11 cellular contexts compared by ENCODE assay signal in genomic region chr14:29925106-29925722, GRCh38. TPM values are rescaled to one million over a fixed set of nuclear protein-coding genes. Genes with fewer than 3 reads are reported as not detected.
DNase-seq lines count a peak whose midpoint lies in the region; ATAC-seq and TF ChIP-seq lines count a peak whose summit lies in the region.
"Had no signal": no experiment of that assay in that cellular context is flagged by ENCODE, and none has a peak within 500 bp of the region (broad histone marks: within the 10 kb centered on the region; RNA-seq: fewer than 3 reads in every experiment).

No MANE protein-coding gene starts in this region.

- peaks cover 32% of the 10 kb centered on the region for H3K4me1 ChIP-seq in HUES48 (ENCODE audit: control insufficient read depth, insufficient read depth, low read length)

- no peak overlapping the region for H3K27ac ChIP-seq in HUES48 (ENCODE audit: low read depth, low read length)
- H3K27ac ChIP-seq: psoas muscle had no signal

- H3K27ac Mint-ChIP-seq in mesothelial cell of epicardium = no peak overlapping the region

- DNase-seq in AG09309 (ENCODE audit: low read depth) (no peak), choroid plexus epithelial cell (ENCODE audit: low read depth) (peak; percentile 64), mesothelial cell of epicardium (ENCODE audit: low spot score in 2 of 2, unreplicated experiment in 2 of 2) (no peak), NCI-H345 treated with DMSO at 0.1 percent for 48 hours (lab: John Stamatoyannopoulos, UW; ENCODE audit: unreplicated experiment) (no peak), nucleus accumbens (lab: John Stamatoyannopoulos, UW) (no peak)
- DNase-seq: activated gamma-delta T cell treated with Interleukin-2 at 50 U/mL for 16 hours, NCI-H1105, psoas muscle had no signal

- H3K9me3 Mint-ChIP-seq in mesothelial cell of epicardium = no peaks in the 10 kb centered on the region

- H3K27me3 Mint-ChIP-seq in mesothelial cell of epicardium (ENCODE audit: low read depth) = no peaks in the 10 kb centered on the region

- peaks cover 32% of the 10 kb centered on the region for H3K4me1 Mint-ChIP-seq in mesothelial cell of epicardium

- no peaks in the 10 kb centered on the region for H3K36me3 Mint-ChIP-seq in mesothelial cell of epicardium

- H3K4me3 Mint-ChIP-seq in mesothelial cell of epicardium = peak overlapping the region; percentile 88

- TF ChIP-seq CTCF in AG09309 (IDR thresholded peaks at IDR 0.05; ENCODE audit: control insufficient read depth, insufficient read depth, low read depth, low read length, missing control alignments) (no peak), choroid plexus epithelial cell (conservative IDR thresholded peaks at IDR 0.05; ENCODE audit: low read depth, low read length) (no peak), mesothelial cell of epicardium (IDR thresholded peaks at IDR 0.05; ENCODE audit: unreplicated experiment) (no peak)

- no peak overlapping the region for H3K9ac ChIP-seq in HUES48 (ENCODE audit: low read depth, low read length)

- H3K36me3 ChIP-seq in HUES48 (ENCODE audit: control insufficient read depth, insufficient read depth, low read length) = no peaks in the 10 kb centered on the region

- H3K9me3 ChIP-seq in HUES48 (ENCODE audit: control insufficient read depth, insufficient read depth, low read length) = no peaks in the 10 kb centered on the region
- H3K9me3 ChIP-seq: psoas muscle had no signal

- peak overlapping the region; percentile 13; the same call in 1 of the 2 replicates for H3K4me3 ChIP-seq in AG09309 (ENCODE audit: control insufficient read depth, low read depth, low read length)
- peak overlapping the region; percentile 85; the same call in 1 of the 2 replicates for H3K4me3 ChIP-seq in HUES48 (ENCODE audit: low read depth, low read length)
- H3K4me3 ChIP-seq in choroid plexus epithelial cell (ENCODE audit: low read depth, low read length) = no peak overlapping the region

- ATAC-seq in GM21576 (IDR thresholded peaks at IDR 0.05; ENCODE audit: unreplicated experiment) = no peak
- no peak for ATAC-seq in GM21526 (IDR thresholded peaks at IDR 0.05; ENCODE audit: low FRiP score, unreplicated experiment)
- ATAC-seq: psoas muscle had no signal

- H3K27me3 ChIP-seq in HUES48 (ENCODE audit: control insufficient read depth, insufficient read depth, low read length) = peaks cover 43% of the 10 kb centered on the region

RNA-seq across cellular contexts. Expression of gene PRKD1, which starts 2.4 kb away (rescaled TPM):
- total RNA-seq in mesothelial cell of epicardium = 25.3 to 27.3 TPM (median 26.8 TPM) in 3 replicates
